2 cellular contexts compared by ENCODE assay signal in genomic region chr12:122871851-122872785, GRCh38.
TF ChIP-seq lines count a peak whose summit lies in the region.

No MANE protein-coding gene starts in this region.

TF ChIP-seq in liver, 16 proteins besides CTCF, POLR2A, EP300 and RAD21:
- TF ChIP-seq HNF4A (conservative IDR thresholded peaks at IDR 0.05) (no peak), FOXA1 (IDR thresholded peaks at IDR 0.05) (no peak), ATF3 (IDR thresholded peaks at IDR 0.05) (no peak), TAF1 (conservative IDR thresholded peaks at IDR 0.05) (no peak), RXRA (IDR thresholded peaks at IDR 0.05) (no peak), MAX (IDR thresholded peaks at IDR 0.05) (peak; percentile 74), YY1 (IDR thresholded peaks at IDR 0.05) (peak; percentile 19), FOXA2 (IDR thresholded peaks at IDR 0.05) (no peak), NR2F2 (IDR thresholded peaks at IDR 0.05) (no peak), JUND (IDR thresholded peaks at IDR 0.05) (no peak)

TF ChIP-seq in HepG2, 621 proteins besides CTCF, POLR2A, EP300 and RAD21:
- TF ChIP-seq ZNF724P (CRISPR knock-in tag; IDR thresholded peaks at IDR 0.05; ENCODE audit: borderline replicate concordance) (no peak), TRIM24 (CRISPR knock-in tag; IDR thresholded peaks at IDR 0.05) (no peak), PCBP2 (optimal IDR thresholded peaks at IDR 0.05; ENCODE audit: low read depth, low read length, poor library complexity, severe bottlenecking) (no peak), RNF219 (CRISPR knock-in tag; IDR thresholded peaks at IDR 0.05) (no peak), TRAFD1 (CRISPR knock-in tag; IDR thresholded peaks at IDR 0.05; ENCODE audit: borderline replicate concordance) (no peak), SSRP1 (CRISPR knock-in tag; IDR thresholded peaks at IDR 0.05) (no peak), ZNF737 (CRISPR knock-in tag; IDR thresholded peaks at IDR 0.05; ENCODE audit: borderline replicate concordance) (no peak), ZNF484 (CRISPR knock-in tag; IDR thresholded peaks at IDR 0.05; ENCODE audit: borderline replicate concordance, low read depth) (no peak), PHB2 (IDR thresholded peaks at IDR 0.05; ENCODE audit: partially characterized antibody) (no peak), ZBTB26 (CRISPR knock-in tag; IDR thresholded peaks at IDR 0.05; ENCODE audit: borderline replicate concordance) (no peak), TRIM22 (IDR thresholded peaks at IDR 0.05) (no peak), KAT8 (CRISPR knock-in tag; IDR thresholded peaks at IDR 0.05) (no peak), POLR2AphosphoS5 (IDR thresholded peaks at IDR 0.05; ENCODE audit: low read depth, low read length) (no peak), NONO (IDR thresholded peaks at IDR 0.05) (no peak), NONO (CRISPR knock-in tag; conservative IDR thresholded peaks at IDR 0.05) (no peak), HIVEP1 (CRISPR knock-in tag; IDR thresholded peaks at IDR 0.05) (no peak), HMGA1 (CRISPR knock-in tag; conservative IDR thresholded peaks at IDR 0.05) (no peak), ZNF557 (CRISPR knock-in tag; IDR thresholded peaks at IDR 0.05) (no peak)
TF ChIP-seq in HepG2: peak in this region for 0.
